ENCODE assay signal across 2 cellular contexts in genomic region chr18:11957636-11958035, GRCh38.
TF ChIP-seq lines count a peak whose summit lies in the region.

No MANE protein-coding gene starts in this region.

TF ChIP-seq in IMR-90, 13 proteins besides CTCF, POLR2A, EP300 and RAD21:
- no peak for TF ChIP-seq RCOR1 (IDR thresholded peaks at IDR 0.05; ENCODE audit: insufficient replicate concordance, low read length)
- TF ChIP-seq BHLHE40 (IDR thresholded peaks at IDR 0.05; ENCODE audit: low read depth, low read length): no peak
- TF ChIP-seq NFE2L2 (IDR thresholded peaks at IDR 0.05; ENCODE audit: low read depth, low read length): no peak
- TF ChIP-seq RFX5 (IDR thresholded peaks at IDR 0.05; ENCODE audit: low read depth, low read length): no peak
- no peak for TF ChIP-seq CEBPB (IDR thresholded peaks at IDR 0.05; ENCODE audit: low read depth, low read length)
- TF ChIP-seq MXI1 (IDR thresholded peaks at IDR 0.05; ENCODE audit: borderline replicate concordance, low read depth, low read length): no peak
- no peak for TF ChIP-seq MAZ (IDR thresholded peaks at IDR 0.05; ENCODE audit: borderline replicate concordance, low read depth, low read length)
- TF ChIP-seq USF2 (IDR thresholded peaks at IDR 0.05; ENCODE audit: low read depth, low read length): no peak
- no peak for TF ChIP-seq CHD1 (IDR thresholded peaks at IDR 0.05; ENCODE audit: low read depth, low read length)
- TF ChIP-seq FOS (IDR thresholded peaks at IDR 0.05; ENCODE audit: low read depth, low read length): no peak
- TF ChIP-seq SMC3 (IDR thresholded peaks at IDR 0.05; ENCODE audit: low read depth, low read length): no peak
- no peak for TF ChIP-seq ELK1 (IDR thresholded peaks at IDR 0.05; ENCODE audit: borderline replicate concordance, low read depth, low read length)
- TF ChIP-seq MAFK (IDR thresholded peaks at IDR 0.05; ENCODE audit: low read depth, low read length): no peak

TF ChIP-seq in H1, 55 proteins besides CTCF, POLR2A, EP300 and RAD21:
- no peak for TF ChIP-seq SAP30 (IDR thresholded peaks at IDR 0.05; ENCODE audit: insufficient read depth, insufficient replicate concordance, low read length)
- no peak for TF ChIP-seq EZH2 (IDR thresholded peaks at IDR 0.05; ENCODE audit: low read depth, low read length, severe bottlenecking)
- TF ChIP-seq CEBPB (IDR thresholded peaks at IDR 0.05; ENCODE audit: low read depth, low read length): no peak
- TF ChIP-seq GTF2F1 (IDR thresholded peaks at IDR 0.05; ENCODE audit: borderline replicate concordance, low read depth, low read length): no peak
- TF ChIP-seq GABPA (IDR thresholded peaks at IDR 0.05; ENCODE audit: borderline replicate concordance, insufficient read depth, low read length): no peak
- no peak for TF ChIP-seq PHF8 (conservative IDR thresholded peaks at IDR 0.05; ENCODE audit: low read depth, low read length)
- no peak for TF ChIP-seq TBP (IDR thresholded peaks at IDR 0.05; ENCODE audit: low read depth, low read length)
- no peak for TF ChIP-seq E2F6 (IDR thresholded peaks at IDR 0.05)
- no peak for TF ChIP-seq FOSL1 (IDR thresholded peaks at IDR 0.05; ENCODE audit: insufficient read depth, low read depth, low read length)
- no peak for TF ChIP-seq HDAC2 (IDR thresholded peaks at IDR 0.05; ENCODE audit: borderline replicate concordance in 1 of 2, low read depth in 2 of 2, low read length in 2 of 2)
- no peak for TF ChIP-seq SIN3A (conservative IDR thresholded peaks at IDR 0.05 in 1 of 2, IDR thresholded peaks at IDR 0.05 in 1 of 2; ENCODE audit: low read depth in 1 of 2, low read length in 2 of 2)
TF ChIP-seq in H1: peak in this region for 0.
